Comparison of ENCODE assay signal across 1 cellular context in genomic region chr12:9742665-9743064, GRCh38.
TF ChIP-seq lines count a peak whose summit lies in the region.

No MANE protein-coding gene starts in this region.

TF ChIP-seq in H1, 55 proteins besides CTCF, POLR2A, EP300 and RAD21:
- TF ChIP-seq GABPA (IDR thresholded peaks at IDR 0.05; ENCODE audit: borderline replicate concordance, insufficient read depth, low read length) (no peak), SP1 (IDR thresholded peaks at IDR 0.05; ENCODE audit: low read depth, low read length) (no peak), E2F6 (IDR thresholded peaks at IDR 0.05) (no peak), RFX5 (IDR thresholded peaks at IDR 0.05; ENCODE audit: borderline replicate concordance, low read depth, low read length) (no peak), PHF8 (conservative IDR thresholded peaks at IDR 0.05; ENCODE audit: low read depth, low read length) (no peak), HDAC6 (IDR thresholded peaks at IDR 0.05; ENCODE audit: low read depth, low read length) (no peak), CHD2 (IDR thresholded peaks at IDR 0.05; ENCODE audit: low read length) (no peak), CHD1 (IDR thresholded peaks at IDR 0.05; ENCODE audit: low read depth, low read length) (no peak), YY1 (IDR thresholded peaks at IDR 0.05; ENCODE audit: low read depth, low read length) (no peak), BRCA1 (IDR thresholded peaks at IDR 0.05; ENCODE audit: low read depth, low read length) (no peak), MAFK (IDR thresholded peaks at IDR 0.05; ENCODE audit: low read depth, low read length) (no peak), CREB1 (IDR thresholded peaks at IDR 0.05) (no peak), MAX (IDR thresholded peaks at IDR 0.05) (no peak), CEBPB (IDR thresholded peaks at IDR 0.05; ENCODE audit: low read depth, low read length) (no peak), ATF3 (IDR thresholded peaks at IDR 0.05; ENCODE audit: insufficient read depth, low read depth, low read length) (no peak), TAF1 (IDR thresholded peaks at IDR 0.05; ENCODE audit: low read depth, low read length) (no peak), TEAD4 (IDR thresholded peaks at IDR 0.05; ENCODE audit: low read depth, low read length) (no peak), GTF2F1 (IDR thresholded peaks at IDR 0.05; ENCODE audit: borderline replicate concordance, low read depth, low read length) (no peak)
